25 cellular contexts compared by ENCODE assay signal in the genomic region with DNA sequence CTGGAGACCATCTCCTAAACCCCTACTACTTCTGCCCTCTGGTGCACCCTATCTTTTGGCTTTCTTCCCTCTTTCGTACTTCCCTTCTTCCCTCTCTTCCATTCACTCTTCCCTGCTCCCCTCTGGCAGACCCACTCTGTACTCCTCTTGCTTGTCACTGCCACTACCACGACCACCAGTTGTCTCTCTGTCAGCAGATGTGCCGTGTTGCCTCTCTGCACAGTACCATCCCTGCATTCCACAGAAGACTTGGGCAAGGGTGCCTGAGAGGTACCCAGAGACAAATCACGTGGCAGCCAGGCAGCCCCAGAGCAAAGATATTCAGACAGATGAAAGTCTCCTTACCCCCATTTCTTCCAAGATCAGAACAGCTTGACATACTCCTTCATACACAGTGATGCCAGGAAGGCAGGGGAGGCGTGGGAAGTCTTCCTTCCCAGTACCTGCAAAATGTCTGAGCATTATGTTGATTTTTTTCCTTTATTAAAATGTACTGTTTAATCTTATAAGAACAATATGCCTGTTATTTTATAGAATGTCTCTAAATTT. TPM values are rescaled to one million over a fixed set of nuclear protein-coding genes. Genes with fewer than 3 reads are reported as not detected.
A peak's percentile ranks its signal among the peaks of the same experiment; 100 is the strongest.
DNase-seq lines count a peak whose midpoint lies in the region; ATAC-seq and TF ChIP-seq lines count a peak whose summit lies in the region.
"Had no signal": no experiment of that assay in that cellular context is flagged by ENCODE, and none has a peak within 500 bp of the region (broad histone marks: within the 10 kb centered on the region; RNA-seq: fewer than 3 reads in every experiment).

No MANE protein-coding gene starts in this region.

- in situ Hi-C loops in Panc1 (cut with HindIII; ENCODE audit: low pct_unique_long_range_greater_than_20kb, low sequenced_read_pairs), result no loop called here

- intact Hi-C loops in Panc1 (cut with micrococcal nuclease; ENCODE audit: unreplicated experiment), result no loop called here
- intact Hi-C loops in activated T-helper 1 cell treated with anti-CD3 and anti-CD28 coated beads, Interleukin-12 subunit alpha, Interleukin-12 subunit beta, Interleukin-2, Interleukin-4 antibody, amounts not matched to agents 30 ng/mL and 10 ng/mL and 1 ng/mL, durations not matched to agents 14 hours and 24 hours and 36 hours (cut with micrococcal nuclease), result no loop called here
- intact Hi-C loops in ovary (cut with DNase I), result no loop called here

- H3K27ac ChIP-seq in Panc1 (ENCODE audit: low read length) (no peak overlapping the region), ovary (no peak overlapping the region)
- H3K27ac ChIP-seq: Peyer's patch had no signal

- DNase-seq in Panc1 (ENCODE audit: low read depth, low spot score) (no peak), mesothelial cell of epicardium (ENCODE audit: low spot score in 2 of 2, unreplicated experiment in 2 of 2) (no peak), putamen (ENCODE audit: low spot score) (peak; percentile 70), inferior parietal cortex (ENCODE audit: extremely low spot score) (no peak), ovary (no peak), NCI-H2107 treated with DMSO at 0.1 percent for 48 hours (lab: John Stamatoyannopoulos, UW; ENCODE audit: unreplicated experiment) (no peak)
- no peak for DNase-seq in activated T-helper 1 cell treated with anti-CD3 and anti-CD28 coated beads, Interleukin-12 subunit alpha, Interleukin-12 subunit beta, Interleukin-2, Interleukin-4 antibody, amounts not matched to agents 30 ng/mL and 10 ng/mL and 1 ng/mL, durations not matched to agents 14 hours and 24 hours and 36 hours (ENCODE audit: low spot score)
- no peak for DNase-seq in effector memory CD8-positive, alpha-beta T cell
- DNase-seq: Caco-2; CD4-positive, alpha-beta memory T cell; DMS 273 treated with DMSO at 0.1 percent for 48 hours; DMS79 treated with DMSO at 0.1 percent for 48 hours; H7; MG63; NCI-H1048; NCI-H1417 treated with DMSO at 0.1 percent for 48 hours; NCI-H187 treated with DMSO at 0.1 percent for 48 hours; NCI-H2107; NCI-H2227 treated with DMSO at 0.1 percent for 48 hours; NCI-H510A treated with DMSO at 0.1 percent for 48 hours; NCI-H774; NK-92 treated with Interleukin-12 subunit alpha and Interleukin-12 subunit beta, amount 100 ng/mL, for 24 hours; Peyer's patch; Right ventricle myocardium superior had no signal

- CTCF ChIA-PET in Panc1 (lab: Charles Lee), result no interaction called here

- H3K27me3 ChIP-seq in Panc1 (ENCODE audit: control insufficient read depth, insufficient read depth, low read length), result no peaks in the 10 kb centered on the region
- no peaks in the 10 kb centered on the region for H3K27me3 ChIP-seq in ovary
- H3K27me3 ChIP-seq: MG63, Peyer's patch had no signal

- no peaks in the 10 kb centered on the region for H3K9me3 Mint-ChIP-seq in activated T-helper 1 cell treated with anti-CD3 and anti-CD28 coated beads, Interleukin-12 subunit alpha, Interleukin-12 subunit beta, Interleukin-2, Interleukin-4 antibody, amounts not matched to agents 30 ng/mL and 10 ng/mL and 1 ng/mL, durations not matched to agents 14 hours and 24 hours and 36 hours
- H3K9me3 Mint-ChIP-seq in mesothelial cell of epicardium, result no peaks in the 10 kb centered on the region
- no peaks in the 10 kb centered on the region for H3K9me3 Mint-ChIP-seq in effector memory CD8-positive, alpha-beta T cell
- H3K9me3 Mint-ChIP-seq: CD4-positive, alpha-beta memory T cell had no signal

- H3K36me3 Mint-ChIP-seq in activated T-helper 1 cell treated with anti-CD3 and anti-CD28 coated beads, Interleukin-12 subunit alpha, Interleukin-12 subunit beta, Interleukin-2, Interleukin-4 antibody, amounts not matched to agents 30 ng/mL and 10 ng/mL and 1 ng/mL, durations not matched to agents 14 hours and 24 hours and 36 hours (ENCODE audit: low read depth), result no peaks in the 10 kb centered on the region
- peaks cover 12% of the 10 kb centered on the region for H3K36me3 Mint-ChIP-seq in mesothelial cell of epicardium
- H3K36me3 Mint-ChIP-seq in effector memory CD8-positive, alpha-beta T cell (ENCODE audit: insufficient read depth), result no peaks in the 10 kb centered on the region
- H3K36me3 Mint-ChIP-seq: CD4-positive, alpha-beta memory T cell had no signal

- TF ChIP-seq EP300 in ovary (IDR thresholded peaks at IDR 0.05), result no peak

- peaks cover 7% of the 10 kb centered on the region for H3K4me1 Mint-ChIP-seq in activated T-helper 1 cell treated with anti-CD3 and anti-CD28 coated beads, Interleukin-12 subunit alpha, Interleukin-12 subunit beta, Interleukin-2, Interleukin-4 antibody, amounts not matched to agents 30 ng/mL and 10 ng/mL and 1 ng/mL, durations not matched to agents 14 hours and 24 hours and 36 hours (ENCODE audit: low read depth)
- peaks cover 35% of the 10 kb centered on the region for H3K4me1 Mint-ChIP-seq in mesothelial cell of epicardium
- no peaks in the 10 kb centered on the region for H3K4me1 Mint-ChIP-seq in effector memory CD8-positive, alpha-beta T cell (ENCODE audit: low read depth in 2 of 2)

- H3K27ac Mint-ChIP-seq in activated T-helper 1 cell treated with anti-CD3 and anti-CD28 coated beads, Interleukin-12 subunit alpha, Interleukin-12 subunit beta, Interleukin-2, Interleukin-4 antibody, amounts not matched to agents 30 ng/mL and 10 ng/mL and 1 ng/mL, durations not matched to agents 14 hours and 24 hours and 36 hours, result peak overlapping the region; percentile 36
- peak overlapping the region; percentile 43 for H3K27ac Mint-ChIP-seq in mesothelial cell of epicardium
- H3K27ac Mint-ChIP-seq in effector memory CD8-positive, alpha-beta T cell, result no peak overlapping the region

- WGBS in ovary, 3 donors, result 81 to 88% (median 86%) methylated on average over 5 of the region's 5 CpGs

- no peaks in the 10 kb centered on the region for H3K9me3 ChIP-seq in Panc1 (ENCODE audit: control insufficient read depth, insufficient read depth, low read depth, low read length)
- H3K9me3 ChIP-seq in ovary, result no peaks in the 10 kb centered on the region
- H3K9me3 ChIP-seq: Caco-2, MG63, Peyer's patch had no signal

- TF ChIP-seq CTCF in Panc1 (IDR thresholded peaks at IDR 0.05) (no peak), mesothelial cell of epicardium (IDR thresholded peaks at IDR 0.05; ENCODE audit: unreplicated experiment) (no peak), ovary (IDR thresholded peaks at IDR 0.05) (no peak)

- ATAC-seq in Panc1, result peak; percentile 45; the same call in 1 of the 2 replicates
- ATAC-seq in effector memory CD8-positive, alpha-beta T cell (replicated peaks), result no peak
- ATAC-seq: GM12878 had no signal

- POLR2A ChIA-PET in Panc1 (lab: Charles Lee), result interaction anchor here (0.6 to 0.7 kb wide), 4 partner anchors 11 to 1017 kb away, joined by 3 to 7 read pairs (median 5); no protein-coding TSS in a partner anchor

- H3K27me3 Mint-ChIP-seq in activated T-helper 1 cell treated with anti-CD3 and anti-CD28 coated beads, Interleukin-12 subunit alpha, Interleukin-12 subunit beta, Interleukin-2, Interleukin-4 antibody, amounts not matched to agents 30 ng/mL and 10 ng/mL and 1 ng/mL, durations not matched to agents 14 hours and 24 hours and 36 hours (ENCODE audit: insufficient read depth), result peaks cover 4% of the 10 kb centered on the region
- H3K27me3 Mint-ChIP-seq in mesothelial cell of epicardium (ENCODE audit: low read depth), result no peaks in the 10 kb centered on the region
- peaks cover 0 to 3% of the 10 kb centered on the region in 2 donors for H3K27me3 Mint-ChIP-seq in effector memory CD8-positive, alpha-beta T cell
- H3K27me3 Mint-ChIP-seq: CD4-positive, alpha-beta memory T cell had no signal

- H3K4me3 ChIP-seq in Panc1 (ENCODE audit: low read depth in 2 of 2, low read length in 2 of 2), result no peak overlapping the region
- no peak overlapping the region for H3K4me3 ChIP-seq in ovary
- H3K4me3 ChIP-seq: GM12878, MG63, Peyer's patch had no signal

- BruUV-seq in Panc1 (replicated peaks; lab: Mats Ljungman, UMichigan), result no TSS peak

- H3K36me3 ChIP-seq in Panc1 (ENCODE audit: control insufficient read depth, insufficient read depth, low read length), result no peaks in the 10 kb centered on the region
- H3K36me3 ChIP-seq in ovary, result no peaks in the 10 kb centered on the region
- H3K36me3 ChIP-seq: Peyer's patch had no signal

- H3K4me1 ChIP-seq in Panc1 (ENCODE audit: control insufficient read depth, insufficient read depth, low read length), result no peaks in the 10 kb centered on the region
- H3K4me1 ChIP-seq in ovary (ENCODE audit: insufficient read depth), result peaks cover 2% of the 10 kb centered on the region
- H3K4me1 ChIP-seq: Peyer's patch had no signal

- no peak overlapping the region for H3K4me3 Mint-ChIP-seq in activated T-helper 1 cell treated with anti-CD3 and anti-CD28 coated beads, Interleukin-12 subunit alpha, Interleukin-12 subunit beta, Interleukin-2, Interleukin-4 antibody, amounts not matched to agents 30 ng/mL and 10 ng/mL and 1 ng/mL, durations not matched to agents 14 hours and 24 hours and 36 hours
- no peak overlapping the region for H3K4me3 Mint-ChIP-seq in mesothelial cell of epicardium
- H3K4me3 Mint-ChIP-seq in effector memory CD8-positive, alpha-beta T cell, result no peak overlapping the region
- H3K4me3 Mint-ChIP-seq: CD4-positive, alpha-beta memory T cell had no signal

- TF ChIP-seq POLR2A in ovary (IDR thresholded peaks at IDR 0.05), result no peak

RNA-seq across cellular contexts. Expression of a gene that starts 15.0 kb away (rescaled TPM):
- 40.1 TPM for total RNA-seq in Panc1 (2021; ENCODE audit: unreplicated experiment)
- 12.7 TPM for polyA plus RNA-seq in Panc1 (2012; ENCODE audit: insufficient read length)
- total RNA-seq in activated T-helper 1 cell treated with anti-CD3 and anti-CD28 coated beads, Interleukin-12 subunit alpha, Interleukin-12 subunit beta, Interleukin-2, Interleukin-4 antibody, amounts not matched to agents 30 ng/mL and 10 ng/mL and 1 ng/mL, durations not matched to agents 14 hours and 24 hours and 36 hours, result 0.83 and 1.3 TPM in 2 replicates
- 47.9 to 48.2 TPM (median 48.2 TPM) in 3 replicates for total RNA-seq in mesothelial cell of epicardium
- 10 to 100 TPM; 25.8 to 44.5 (median 38.7) TPM for total RNA-seq in ovary
- polyA plus RNA-seq in ovary, result 10 to 100 TPM; 14.5 to 26.7 TPM

Comparison
In these comparisons a context has a peak if more than half of its experiments do, and no peak if none do; other contexts are left out.
1. H3K27ac Mint-ChIP-seq: peak in activated T-helper 1 cell treated with anti-CD3 and anti-CD28 coated beads, Interleukin-12 subunit alpha, Interleukin-12 subunit beta, Interleukin-2, Interleukin-4 antibody, amounts not matched to agents 30 ng/mL and 10 ng/mL and 1 ng/mL, durations not matched to agents 14 hours and 24 hours and 36 hours (single experiment) and mesothelial cell of epicardium (single experiment); none in effector memory CD8-positive, alpha-beta T cell (0 of 2).
2. RNA of a gene that starts 15.0 kb away (total RNA-seq): 47.9 to 48.2 TPM in mesothelial cell of epicardium, 40.1 TPM in Panc1 (single experiment) and 25.8 to 44.5 TPM in ovary; 0.83 to 1.3 TPM in activated T-helper 1 cell treated with anti-CD3 and anti-CD28 coated beads, Interleukin-12 subunit alpha, Interleukin-12 subunit beta, Interleukin-2, Interleukin-4 antibody, amounts not matched to agents 30 ng/mL and 10 ng/mL and 1 ng/mL, durations not matched to agents 14 hours and 24 hours and 36 hours; every median in the first group is over 10 times any median in the second.